In genomic region chr6:135382182-135382628, GRCh38 we compare ENCODE assay signal across 17 cellular contexts.
DNase-seq lines count a peak whose midpoint lies in the region; ATAC-seq and TF ChIP-seq lines count a peak whose summit lies in the region.
"Had no signal": no experiment of that assay in that cellular context is flagged by ENCODE, and none has a peak within 500 bp of the region (broad histone marks: within the 10 kb centered on the region; RNA-seq: fewer than 3 reads in every experiment).

No MANE protein-coding gene starts in this region.

- H3K27me3 Mint-ChIP-seq in Calu3 (ENCODE audit: unreplicated experiment) = no peaks in the 10 kb centered on the region
- H3K27me3 Mint-ChIP-seq: activated naive CD8-positive, alpha-beta T cell; CD4-positive, alpha-beta T cell; progenitor cell of endocrine pancreas had no signal

- DNase-seq in nucleus accumbens (lab: John Stamatoyannopoulos, UW) (no peak), Calu3 (no peak), epidermal melanocyte (ENCODE audit: insufficient read length, low spot score) (no peak), NCI-H2081 (lab: John Stamatoyannopoulos, UW) (no peak)
- DNase-seq: CD4-positive, alpha-beta T cell; gastrocnemius medialis; left lung; NCI-H226; thyroid gland had no signal

- BruUV-seq in Calu3 (replicated peaks; lab: Mats Ljungman, UMichigan) = no TSS peak

- TF ChIP-seq CTCF in Calu3 (IDR thresholded peaks at IDR 0.05; ENCODE audit: unreplicated experiment) = no peak

- intact Hi-C loops in Calu3 (cut with micrococcal nuclease; ENCODE audit: unreplicated experiment) = no loop called here

- no peaks in the 10 kb centered on the region for H3K4me1 Mint-ChIP-seq in Calu3 (ENCODE audit: low read depth, unreplicated experiment)

- no peak for TF ChIP-seq POLR2A in GM18505 (IDR thresholded peaks at IDR 0.05; ENCODE audit: borderline replicate concordance, extremely low read depth, insufficient read depth, insufficient read length)

- H3K4me3 Mint-ChIP-seq in Calu3 (ENCODE audit: low read depth, unreplicated experiment) = no peak overlapping the region
- H3K4me3 Mint-ChIP-seq: activated naive CD8-positive, alpha-beta T cell; CD4-positive, alpha-beta T cell; WTC11 had no signal

- CTCF ChIA-PET in Calu3 (lab: Charles Lee) = no interaction called here

- no peak overlapping the region for H3K27ac Mint-ChIP-seq in Calu3 (ENCODE audit: unreplicated experiment)
- H3K27ac Mint-ChIP-seq: activated naive CD8-positive, alpha-beta T cell; CD4-positive, alpha-beta T cell; progenitor cell of endocrine pancreas; WTC11 had no signal

- no peaks in the 10 kb centered on the region for H3K36me3 Mint-ChIP-seq in Calu3 (ENCODE audit: insufficient read depth, unreplicated experiment)
- H3K36me3 Mint-ChIP-seq: WTC11 had no signal

- no peaks in the 10 kb centered on the region for H3K9me3 Mint-ChIP-seq in Calu3 (ENCODE audit: low read depth, unreplicated experiment)
- H3K9me3 Mint-ChIP-seq: CD4-positive, alpha-beta T cell; WTC11 had no signal

- ATAC-seq in GM18505 (IDR thresholded peaks at IDR 0.05; ENCODE audit: unreplicated experiment) (peak; percentile 76), GM19397 (IDR thresholded peaks at IDR 0.05; ENCODE audit: unreplicated experiment) (peak; percentile 75), HG02798 (IDR thresholded peaks at IDR 0.05; ENCODE audit: poor library complexity, unreplicated experiment) (peak; percentile 88), HG03469 (IDR thresholded peaks at IDR 0.05; ENCODE audit: unreplicated experiment) (peak; percentile 88)
- ATAC-seq: gastrocnemius medialis, left lung, Right ventricle myocardium inferior, WTC11 had no signal
